20 cellular contexts compared by ENCODE assay signal in the genomic region with DNA sequence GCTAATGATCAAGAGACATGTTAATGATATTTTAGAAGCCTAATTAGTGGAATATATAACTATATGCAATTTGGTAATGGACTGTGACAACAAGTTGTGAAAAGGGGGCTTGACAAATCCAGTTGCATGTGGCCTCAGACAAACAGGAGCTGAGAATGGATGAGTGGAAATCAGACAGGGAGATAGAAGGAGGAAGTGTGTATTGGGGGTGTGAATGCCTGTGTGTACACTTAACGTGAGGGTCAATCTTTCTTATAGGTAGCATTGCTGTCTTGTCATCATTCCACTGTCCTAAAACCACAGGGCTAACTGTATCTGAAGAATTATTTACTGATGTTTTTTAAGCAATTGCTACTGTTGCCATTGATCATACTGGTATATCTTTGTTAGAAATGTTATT.
DNase-seq lines count a peak whose midpoint lies in the region; ATAC-seq, FAIRE-seq and TF ChIP-seq lines count a peak whose summit lies in the region.
"Had no signal": no experiment of that assay in that cellular context is flagged by ENCODE, and none has a peak within 500 bp of the region (broad histone marks: within the 10 kb centered on the region; RNA-seq: fewer than 3 reads in every experiment).

No MANE protein-coding gene starts in this region.

- no peak overlapping the region for H3K9ac ChIP-seq in IMR-90 (ENCODE audit: low read depth, low read length)

- TF ChIP-seq RAD21 in A549 (conservative IDR thresholded peaks at IDR 0.05 in 1 of 2, IDR thresholded peaks at IDR 0.05 in 1 of 2): no peak
- TF ChIP-seq RAD21 in IMR-90 (IDR thresholded peaks at IDR 0.05; ENCODE audit: low read length): no peak

- H4K91ac ChIP-seq in IMR-90 (ENCODE audit: insufficient read depth, low read depth, low read length): no peak overlapping the region

- DNase-seq in A549 (ENCODE audit: low read depth in 1 of 2, low spot score in 1 of 2): no peak
- DNase-seq in IMR-90: no peak
- DNase-seq in gastrocnemius medialis: no peak
- no peak for DNase-seq in SKM-1 treated with dmso at 0.1 percent for 144 hours (lab: John Stamatoyannopoulos, UW; ENCODE audit: unreplicated experiment)
- no peak for DNase-seq in tibial artery
- no peak for DNase-seq in SIG-M5 treated with dmso at 0.1 percent for 504 hours (lab: John Stamatoyannopoulos, UW; ENCODE audit: unreplicated experiment)
- DNase-seq: CD4-positive, alpha-beta memory T cell; Kasumi-1; MG63; NCI-H1048; NCI-H2029 treated with DMSO at 0.1 percent for 48 hours; NCI-H2171; NCI-H526 treated with DMSO at 0.1 percent for 48 hours; NK-92 treated with Interleukin-12 subunit alpha and Interleukin-12 subunit beta, amount 100 ng/mL, for 24 hours had no signal

- 39% methylated on average over 1 of the region's 1 CpG for WGBS in A549 (ENCODE audit: missing lambda C conversion rate)
- WGBS in IMR-90 (ENCODE audit: extremely low coverage in 2 of 2, insufficient read length in 1 of 2), 2 experiments: no CpG with 5 or more reads among the region's 1 CpG
- WGBS in gastroesophageal sphincter (ENCODE audit: low coverage in 1 of 2), 2 donors: 39 to 55% methylated on average over 1 of the region's 1 CpG

- no peak overlapping the region for H2BK5ac ChIP-seq in IMR-90 (ENCODE audit: low read depth, low read length, poor library complexity, severe bottlenecking)

- H2AFZ ChIP-seq in IMR-90 (replicated peaks; ENCODE audit: low read length, poor library complexity): no peak overlapping the region

- dilution Hi-C loops in IMR-90 (cut with HindIII; ENCODE audit: low sequenced_read_pairs, unreplicated experiment): no loop called here

- BruUV-seq in IMR-90 (replicated peaks; lab: Mats Ljungman, UMichigan): no TSS peak

- peak overlapping the region; percentile 49 for H3K4me2 ChIP-seq in A549
- no peak overlapping the region for H3K4me2 ChIP-seq in IMR-90 (ENCODE audit: low read depth, low read length)

- H4K8ac ChIP-seq in IMR-90 (ENCODE audit: low read depth in 2 of 2, low read length in 2 of 2): no peak overlapping the region

- POLR2A ChIA-PET in A549 (lab: Yijun Ruan, JAX) (no interaction called here), IMR-90 (lab: Charles Lee; ENCODE audit: unreplicated experiment) (interaction anchor here (0.9 kb wide), 1 partner anchor 55 kb away, joined by 3 read pairs; no protein-coding TSS in a partner anchor)

- TF ChIP-seq EP300 in A549 (IDR thresholded peaks at IDR 0.05) (no peak), gastroesophageal sphincter (IDR thresholded peaks at IDR 0.05) (no peak)

- no peak overlapping the region for H3K14ac ChIP-seq in IMR-90 (replicated peaks; ENCODE audit: low read depth, low read length)

- TF ChIP-seq POLR2A in A549 (IDR thresholded peaks at IDR 0.05; ENCODE audit: low read length): no peak
- no peak for TF ChIP-seq POLR2A in IMR-90 (IDR thresholded peaks at IDR 0.05; ENCODE audit: low read depth, low read length)
- TF ChIP-seq POLR2A in gastroesophageal sphincter (IDR thresholded peaks at IDR 0.05): no peak
- no peak for TF ChIP-seq POLR2A in gastrocnemius medialis (IDR thresholded peaks at IDR 0.05)

- H3K56ac ChIP-seq in IMR-90 (ENCODE audit: extremely low read depth, insufficient read depth, low read length): no peak overlapping the region

- H3K27ac ChIP-seq in A549: peak overlapping the region; percentile 62 to 81
- H3K27ac ChIP-seq in IMR-90 (ENCODE audit: insufficient read depth, low read length): no peak overlapping the region
- H3K27ac ChIP-seq in gastroesophageal sphincter: peak overlapping the region in 3 of 4 donors; percentile 56 to 74 (median 71)
- H3K27ac ChIP-seq in gastrocnemius medialis: peak overlapping the region in 3 of 4 donors; percentile 80 to 84 (median 83)
- no peak overlapping the region for H3K27ac ChIP-seq in tibial artery
- H3K27ac ChIP-seq: HL-60 had no signal

- H3K9me3 ChIP-seq in A549 (no peaks in the 10 kb centered on the region), IMR-90 (ENCODE audit: control insufficient read depth, insufficient read depth, low read length) (no peaks in the 10 kb centered on the region), gastroesophageal sphincter (no peaks in the 10 kb centered on the region), gastrocnemius medialis (no peaks in the 10 kb centered on the region), tibial artery (no peaks in the 10 kb centered on the region)
- H3K9me3 ChIP-seq: MG63, Peyer's patch had no signal

- H3K23ac ChIP-seq in IMR-90 (ENCODE audit: low read depth, low read length): peak overlapping the region; percentile 26; the same call in 1 of the 2 replicates

- H3K27me3 ChIP-seq in IMR-90 (ENCODE audit: control insufficient read depth, insufficient read depth, low read length): no peaks in the 10 kb centered on the region
- no peaks in the 10 kb centered on the region for H3K27me3 ChIP-seq in gastroesophageal sphincter
- H3K27me3 ChIP-seq in gastrocnemius medialis: no peaks in the 10 kb centered on the region
- H3K27me3 ChIP-seq in tibial artery: no peaks in the 10 kb centered on the region
- H3K27me3 ChIP-seq: Peyer's patch had no signal

- no peak for FAIRE-seq in A549 (lab: Jason Lieb, UNC)
- FAIRE-seq: GM12892, GM18507, H54 had no signal

- CTCF ChIA-PET in A549 (lab: Yijun Ruan, JAX) (no interaction called here), IMR-90 (lab: Yijun Ruan, JAX) (no interaction called here)

- TF ChIP-seq CTCF in A549 (IDR thresholded peaks at IDR 0.05): no peak
- TF ChIP-seq CTCF in IMR-90 (conservative IDR thresholded peaks at IDR 0.05; ENCODE audit: low read depth, low read length): no peak
- TF ChIP-seq CTCF in gastroesophageal sphincter (IDR thresholded peaks at IDR 0.05): no peak
- no peak for TF ChIP-seq CTCF in gastrocnemius medialis (IDR thresholded peaks at IDR 0.05 in 4 of 5, conservative IDR thresholded peaks at IDR 0.05 in 1 of 5)
- no peak for TF ChIP-seq CTCF in tibial artery (IDR thresholded peaks at IDR 0.05)

- H3K79me1 ChIP-seq in IMR-90 (ENCODE audit: low read depth in 1 of 2, low read length in 2 of 2): peaks cover 8 to 11% of the 10 kb centered on the region in 2 experiments; a peak in 3 of 4 replicates

- H3K4me1 ChIP-seq in A549 (peaks cover 44% of the 10 kb centered on the region), IMR-90 (ENCODE audit: control insufficient read depth, insufficient read depth, low read length) (peaks cover 9% of the 10 kb centered on the region; the same call in 1 of the 2 replicates), gastroesophageal sphincter (peaks cover 12 to 100% (median 32%) of the 10 kb centered on the region in 3 donors), gastrocnemius medialis (peaks cover 28 to 45% of the 10 kb centered on the region in 2 donors), tibial artery (peaks cover 0 to 36% (median 15%) of the 10 kb centered on the region in 4 donors)

- H3K18ac ChIP-seq in IMR-90 (ENCODE audit: low read depth, low read length): no peak overlapping the region

- peaks cover 2% of the 10 kb centered on the region; the same call in 1 of the 2 replicates for H3K9me1 ChIP-seq in IMR-90 (ENCODE audit: insufficient read depth, low read length)

- in situ Hi-C loops in IMR-90 (cut with MboI; ENCODE audit: low sequenced_read_pairs) (no loop called here), gastrocnemius medialis (cut with MboI; ENCODE audit: low sequenced_read_pairs in 4 of 4) (no loop called here)

- peak in 1 of 2 experiments; percentile 17; a peak in 1 of 6 replicates for ATAC-seq in A549
- no peak for ATAC-seq in IMR-90 (ENCODE audit: low read depth)
- no peak for ATAC-seq in gastroesophageal sphincter
- ATAC-seq in gastrocnemius medialis: no peak

- no peak overlapping the region for H3K4me3 ChIP-seq in A549
- no peak overlapping the region for H3K4me3 ChIP-seq in IMR-90 (ENCODE audit: insufficient read depth, low read depth, low read length)
- no peak overlapping the region for H3K4me3 ChIP-seq in gastroesophageal sphincter
- H3K4me3 ChIP-seq in gastrocnemius medialis: no peak overlapping the region
- H3K4me3 ChIP-seq in tibial artery: no peak overlapping the region
- H3K4me3 ChIP-seq: MG63, Peyer's patch had no signal

- no peak overlapping the region for H4K5ac ChIP-seq in IMR-90 (ENCODE audit: low read depth, low read length)

- no peak overlapping the region for H2BK20ac ChIP-seq in IMR-90 (ENCODE audit: low read depth, low read length)

- H3K4ac ChIP-seq in IMR-90 (ENCODE audit: low read depth, low read length): no peak overlapping the region

- no peak overlapping the region for H2BK120ac ChIP-seq in IMR-90 (ENCODE audit: low read depth, low read length)

- peak overlapping the region; percentile 4; the same call in 1 of the 2 replicates for H2AK5ac ChIP-seq in IMR-90 (ENCODE audit: low read depth, low read length)

- H2BK15ac ChIP-seq in IMR-90 (ENCODE audit: low read depth, low read length): no peak overlapping the region

- peaks cover 11% of the 10 kb centered on the region for H3K36me3 ChIP-seq in IMR-90 (ENCODE audit: control insufficient read depth, insufficient read depth, low read length)
- peaks cover 0 to 9% of the 10 kb centered on the region in 2 donors for H3K36me3 ChIP-seq in gastroesophageal sphincter
- H3K36me3 ChIP-seq in gastrocnemius medialis: no peaks in the 10 kb centered on the region
- peaks cover 0 to 7% (median 0%) of the 10 kb centered on the region in 3 donors for H3K36me3 ChIP-seq in tibial artery
- H3K36me3 ChIP-seq: MG63, Peyer's patch had no signal

- intact Hi-C loops in IMR-90 (cut with micrococcal nuclease) (no loop called here), gastrocnemius medialis (cut with DNase I; ENCODE audit: low total_unique reads) (no loop called here), tibial artery (cut with DNase I; ENCODE audit: low total_unique reads) (loop anchor here (10.0 kb wide), 1 partner anchor 1209 kb away; no protein-coding TSS in a partner anchor)

- no peak overlapping the region for H2AK9ac ChIP-seq in IMR-90 (replicated peaks; ENCODE audit: low read depth, low read length, poor library complexity)

- H4K20me1 ChIP-seq in IMR-90 (ENCODE audit: insufficient read depth, low read length): no peaks in the 10 kb centered on the region

TF ChIP-seq in A549, 52 proteins besides CTCF, POLR2A, EP300 and RAD21 (continues in another document):
- TF ChIP-seq JUN (IDR thresholded peaks at IDR 0.05): no peak
- TF ChIP-seq, protein P1, sequence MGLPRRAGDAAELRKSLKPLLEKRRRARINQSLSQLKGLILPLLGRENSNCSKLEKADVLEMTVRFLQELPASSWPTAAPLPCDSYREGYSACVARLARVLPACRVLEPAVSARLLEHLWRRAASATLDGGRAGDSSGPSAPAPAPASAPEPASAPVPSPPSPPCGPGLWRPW (IDR thresholded peaks at IDR 0.05): no peak
- TF ChIP-seq HOXB5 (CRISPR knock-in tag; IDR thresholded peaks at IDR 0.05): no peak
- TF ChIP-seq EHMT2 (IDR thresholded peaks at IDR 0.05; ENCODE audit: low read depth): no peak
- no peak for TF ChIP-seq NR3C1 (IDR thresholded peaks at IDR 0.05)

TF ChIP-seq in IMR-90, 13 proteins besides CTCF, POLR2A, EP300 and RAD21 (continues in another document):
- TF ChIP-seq MAFK (IDR thresholded peaks at IDR 0.05; ENCODE audit: low read depth, low read length) (no peak), CHD1 (IDR thresholded peaks at IDR 0.05; ENCODE audit: low read depth, low read length) (no peak)

Comparison
In these comparisons a context has a peak if more than half of its experiments do, and no peak if none do; other contexts are left out.
1. H3K27ac ChIP-seq: peak in A549 (2 of 2), gastroesophageal sphincter (3 of 4) and gastrocnemius medialis (3 of 4); none in IMR-90 (single experiment) and tibial artery (0 of 2).